ENCODE assay signal across 8 cellular contexts in genomic region chr11:63212742-63213141, GRCh38. TPM values are rescaled to one million over a fixed set of nuclear protein-coding genes. Genes with fewer than 3 reads are reported as not detected.
A peak's percentile ranks its signal among the peaks of the same experiment; 100 is the strongest.
DNase-seq lines count a peak whose midpoint lies in the region; ATAC-seq, FAIRE-seq and TF ChIP-seq lines count a peak whose summit lies in the region.

No MANE protein-coding gene starts in this region.

- peak; percentile 92 for FAIRE-seq in G401.6 (lab: Jason Lieb, UNC)

- intact Hi-C loops in Panc1 (cut with micrococcal nuclease; ENCODE audit: unreplicated experiment): loop anchor here (2.0 to 5.0 kb wide), 2 partner anchors 178 to 305 kb away; no protein-coding TSS in a partner anchor

- H3K9ac ChIP-seq in fibroblast of lung (ENCODE audit: insufficient read depth, low read length): no peak overlapping the region

- no peaks in the 10 kb centered on the region for H3K36me3 ChIP-seq in Panc1 (ENCODE audit: control insufficient read depth, insufficient read depth, low read length)
- no peaks in the 10 kb centered on the region for H3K36me3 ChIP-seq in fibroblast of lung (ENCODE audit: control insufficient read depth, insufficient read depth, low read length)

- H3K4me2 ChIP-seq in fibroblast of lung (ENCODE audit: extremely low read depth, insufficient read depth, low read length): no peak overlapping the region

- H3K4me3 ChIP-seq in AG04449 (ENCODE audit: low read depth, low read length) (no peak overlapping the region), Panc1 (ENCODE audit: low read depth in 2 of 2, low read length in 2 of 2) (no peak overlapping the region), fibroblast of lung (replicated peaks in 1 of 4; ENCODE audit: control extremely low read depth in 1 of 4, insufficient read depth in 1 of 4, low read depth in 3 of 4, low read length in 4 of 4) (no peak overlapping the region)

- no peak overlapping the region for H3K27ac ChIP-seq in Panc1 (ENCODE audit: low read length)
- no peak overlapping the region for H3K27ac ChIP-seq in fibroblast of lung (ENCODE audit: insufficient read depth, low read length)

- in situ Hi-C loops in Panc1 (cut with HindIII; ENCODE audit: low pct_unique_long_range_greater_than_20kb, low sequenced_read_pairs): no loop called here

- DNase-seq in AG04449 (ENCODE audit: low read depth, low spot score): no peak
- DNase-seq in Panc1 (ENCODE audit: low read depth, low spot score): no peak
- peak; percentile 0 to 15 for DNase-seq in fibroblast of lung (ENCODE audit: low read depth in 2 of 2)
- peak; percentile 34 for DNase-seq in superior temporal gyrus (ENCODE audit: extremely low spot score)
- DNase-seq in activated naive CD4-positive, alpha-beta T cell treated with anti-CD3 and anti-CD28 coated beads, Interleukin-2, amount 50 U/mL, for 16 hours: no peak

- no peaks in the 10 kb centered on the region for H3K79me2 ChIP-seq in fibroblast of lung (ENCODE audit: control insufficient read depth, insufficient read depth, low read length)

- H3K4me1 ChIP-seq in Panc1 (ENCODE audit: control insufficient read depth, insufficient read depth, low read length) (no peaks in the 10 kb centered on the region), fibroblast of lung (ENCODE audit: control insufficient read depth, extremely low read depth, insufficient read depth, low read length) (no peaks in the 10 kb centered on the region)

- CTCF ChIA-PET in AG04449 (lab: Yijun Ruan, JAX): interaction anchor here (0.9 to 2.5 kb wide), 8 partner anchors 13 to 426 kb away, joined by 3 to 28 read pairs (median 4); no protein-coding TSS in a partner anchor
- CTCF ChIA-PET in Panc1 (lab: Charles Lee): interaction anchor here (0.6 to 0.7 kb wide), 4 partner anchors 37 to 864 kb away, joined by 3 to 4 read pairs (median 3); no protein-coding TSS in a partner anchor

- no peak overlapping the region for H2AFZ ChIP-seq in fibroblast of lung (ENCODE audit: low read length)

- no peaks in the 10 kb centered on the region for H3K9me3 ChIP-seq in Panc1 (ENCODE audit: control insufficient read depth, insufficient read depth, low read depth, low read length)
- no peaks in the 10 kb centered on the region for H3K9me3 ChIP-seq in fibroblast of lung (ENCODE audit: control insufficient read depth, insufficient read depth, low read depth, low read length)

- POLR2A ChIA-PET in AG04449 (lab: Yijun Ruan, JAX) (no interaction called here), Panc1 (lab: Charles Lee) (no interaction called here)

- TF ChIP-seq CTCF in AG04449 (IDR thresholded peaks at IDR 0.05; ENCODE audit: insufficient read depth, low read length, missing control alignments) (peak; percentile 33), Panc1 (IDR thresholded peaks at IDR 0.05) (peak; percentile 80), fibroblast of lung (conservative IDR thresholded peaks at IDR 0.05 in 1 of 2, IDR thresholded peaks at IDR 0.05 in 1 of 2; ENCODE audit: low read depth in 1 of 2, low read length in 2 of 2) (peak; percentile 31 to 52)

- H3K27me3 ChIP-seq in Panc1 (ENCODE audit: control insufficient read depth, insufficient read depth, low read length) (peaks cover 4% of the 10 kb centered on the region; the same call in 1 of the 2 replicates), fibroblast of lung (ENCODE audit: control insufficient read depth, insufficient read depth, low read length) (no peaks in the 10 kb centered on the region)

- no peaks in the 10 kb centered on the region for H4K20me1 ChIP-seq in fibroblast of lung (ENCODE audit: control insufficient read depth, extremely low read depth, insufficient read depth, low read length)

- ATAC-seq in Panc1: peak; percentile 70
- ATAC-seq in GM21786 (IDR thresholded peaks at IDR 0.05; ENCODE audit: unreplicated experiment): no peak
- no peak for ATAC-seq in GM19328 (IDR thresholded peaks at IDR 0.05; ENCODE audit: unreplicated experiment)

- BruUV-seq in Panc1 (replicated peaks; lab: Mats Ljungman, UMichigan): no TSS peak

RNA-seq across cellular contexts. Expression of gene SLC22A25, which starts 30.7 kb away (rescaled TPM):
- total RNA-seq in Panc1 (2021; ENCODE audit: unreplicated experiment) (not detected), fibroblast of lung (not detected in 2 replicates)
- not detected for polyA plus RNA-seq in Panc1 (2012; ENCODE audit: insufficient read length)
- not detected in 2 replicates for polyA plus RNA-seq in fibroblast of lung
- polyA plus RNA-seq in fibroblast of lung (2012): not detected in 2 replicates
- polyA minus RNA-seq in fibroblast of lung (ENCODE audit: low replicate concordance): not detected in 2 replicates

Comparison
In these comparisons a context has a peak if more than half of its experiments do, and no peak if none do; other contexts are left out.
1. DNase-seq: peak in fibroblast of lung (2 of 2) and superior temporal gyrus (single experiment); none in AG04449 (single experiment), Panc1 (single experiment) and activated naive CD4-positive, alpha-beta T cell treated with anti-CD3 and anti-CD28 coated beads, Interleukin-2, amount 50 U/mL, for 16 hours (single experiment).
2. Peak in every context shown above with its lines, with median percentiles within 50 percentile points of each other: CTCF ChIP-seq.